In genomic region chr2:147156970-147157369, GRCh38 we compare ENCODE assay signal across 8 cellular contexts.
"Had no signal": no experiment of that assay in that cellular context is flagged by ENCODE, and none has a peak within 500 bp of the region (broad histone marks: within the 10 kb centered on the region; RNA-seq: fewer than 3 reads in every experiment).

No MANE protein-coding gene starts in this region.

- H3K4me2 ChIP-seq: KMS-11 had no signal

- H3K27ac Mint-ChIP-seq: IgD-negative memory B cell had no signal

- ATAC-seq: HepG2, K562 had no signal

- H3K27ac ChIP-seq: HL-60, KMS-11 had no signal

- H3K36me3 Mint-ChIP-seq: IgD-negative memory B cell had no signal

- H3K4me3 ChIP-seq: K562 had no signal

- DNase-seq: IMR-90, KBM-7, KG1 had no signal

- H3K4me3 Mint-ChIP-seq: IgD-negative memory B cell had no signal

- H3K9ac ChIP-seq: KMS-11 had no signal
